Comparison of ENCODE assay signal across 22 cellular contexts in genomic region chr18:71899707-71900483, GRCh38.
DNase-seq lines count a peak whose midpoint lies in the region; ATAC-seq and TF ChIP-seq lines count a peak whose summit lies in the region.
"Had no signal": no experiment of that assay in that cellular context is flagged by ENCODE, and none has a peak within 500 bp of the region (broad histone marks: within the 10 kb centered on the region; RNA-seq: fewer than 3 reads in every experiment).

No MANE protein-coding gene starts in this region.

- no peak overlapping the region for H3K27ac ChIP-seq in left lung
- H3K27ac ChIP-seq: coronary artery, esophagus squamous epithelium, GM23248, tibial nerve had no signal

- DNase-seq in DMS53 treated with DMSO at 0.1 percent for 48 hours (lab: John Stamatoyannopoulos, UW; ENCODE audit: unreplicated experiment): peak; percentile 84
- DNase-seq in NCI-H1417 treated with DMSO at 0.1 percent for 48 hours (lab: John Stamatoyannopoulos, UW): peak; percentile 25
- DNase-seq in NCI-H69 (lab: John Stamatoyannopoulos, UW): peak; percentile 88
- DNase-seq in left lung: no peak
- DNase-seq in stimulated activated naive CD4-positive, alpha-beta T cell treated with Interleukin-2 at 50 U/mL for 16 hours (lab: John Stamatoyannopoulos, UW): no peak
- no peak for DNase-seq in GM10266 (ENCODE audit: extremely low spot score)
- no peak for DNase-seq in hippocampal formation (lab: John Stamatoyannopoulos, UW)
- no peak for DNase-seq in stimulated activated CD4-positive, alpha-beta T cell treated with anti-CD3 and anti-CD28 coated beads, Interleukin-4, amount 100 ng/mL, for 24 hours
- DNase-seq: activated CD4-positive, alpha-beta T cell treated with anti-CD3 and anti-CD28 coated beads for 4 hours; activated naive CD4-positive, alpha-beta T cell; activated T-cell treated with anti-CD3 and anti-CD28 coated beads, Interleukin-2, amount 50 U/mL, for 4 hours; amniotic stem cell; esophagus squamous epithelium; GM23248; mesenchymal stem cell; NCI-H524; stimulated activated CD4-positive, alpha-beta T cell treated with anti-CD3 and anti-CD28 coated beads, Interleukin-2, amount 100 ng/mL, for 48 hours; T-helper 1 cell had no signal

- TF ChIP-seq CTCF in left lung (IDR thresholded peaks at IDR 0.05) (no peak), GM10266 (IDR thresholded peaks at IDR 0.05; ENCODE audit: control insufficient read depth, insufficient read depth, low read depth, missing control alignments) (no peak)

- H3K4me1 ChIP-seq in left lung: no peaks in the 10 kb centered on the region
- H3K4me1 ChIP-seq: esophagus squamous epithelium, tibial nerve had no signal

- intact Hi-C loops in left lung (cut with DNase I): no loop called here

- no peak overlapping the region for H3K4me3 ChIP-seq in left lung
- H3K4me3 ChIP-seq: coronary artery, esophagus squamous epithelium, GM23248, smooth muscle cell, tibial nerve had no signal

- H3K36me3 ChIP-seq in left lung: no peaks in the 10 kb centered on the region
- H3K36me3 ChIP-seq: esophagus squamous epithelium, tibial nerve had no signal

- H3K9me3 ChIP-seq in left lung: no peaks in the 10 kb centered on the region
- H3K9me3 ChIP-seq: tibial nerve had no signal

- peak; percentile 48 for ATAC-seq in left lung
- ATAC-seq: activated T-cell treated with anti-CD3 and anti-CD28 coated beads, Interleukin-2, amount 50 U/mL, for 4 hours; Right ventricle myocardium inferior had no signal

- H3K27me3 ChIP-seq in left lung: no peaks in the 10 kb centered on the region
- H3K27me3 ChIP-seq: esophagus squamous epithelium, tibial nerve had no signal

Comparison
In these comparisons a context has a peak if more than half of its experiments do, and no peak if none do; other contexts are left out.
1. DNase-seq: peak in DMS53 treated with DMSO at 0.1 percent for 48 hours (single experiment), NCI-H1417 treated with DMSO at 0.1 percent for 48 hours (single experiment) and NCI-H69 (single experiment); none in left lung (0 of 2), stimulated activated naive CD4-positive, alpha-beta T cell treated with Interleukin-2 at 50 U/mL for 16 hours (single experiment), GM10266 (single experiment), hippocampal formation (0 of 2) and stimulated activated CD4-positive, alpha-beta T cell treated with anti-CD3 and anti-CD28 coated beads, Interleukin-4, amount 100 ng/mL, for 24 hours (single experiment).